Comparison of ENCODE assay signal across 11 cellular contexts in genomic region chr5:8843766-8844165, GRCh38.
DNase-seq lines count a peak whose midpoint lies in the region; ATAC-seq and TF ChIP-seq lines count a peak whose summit lies in the region.
"Had no signal": no experiment of that assay in that cellular context is flagged by ENCODE, and none has a peak within 500 bp of the region (broad histone marks: within the 10 kb centered on the region; RNA-seq: fewer than 3 reads in every experiment).

No MANE protein-coding gene starts in this region.

- H3K36me3 ChIP-seq in breast epithelium (no peaks in the 10 kb centered on the region), vagina (no peaks in the 10 kb centered on the region)

- H3K9me3 ChIP-seq in breast epithelium (peaks cover 4 to 8% of the 10 kb centered on the region in 2 donors), vagina (no peaks in the 10 kb centered on the region)

- POLR2A ChIA-PET in MCF 10A (lab: Yijun Ruan, JAX) = no interaction called here

- H3K27ac Mint-ChIP-seq in MCF 10A (ENCODE audit: low read depth, unreplicated experiment) (no peak overlapping the region), chondrocyte (ENCODE audit: unreplicated experiment) (peak overlapping the region; percentile 28)
- H3K27ac Mint-ChIP-seq: B cell had no signal

- H3K27me3 ChIP-seq in breast epithelium (no peaks in the 10 kb centered on the region), vagina (no peaks in the 10 kb centered on the region)

- TF ChIP-seq POLR2A in breast epithelium (IDR thresholded peaks at IDR 0.05) (no peak), lower leg skin (IDR thresholded peaks at IDR 0.05) (no peak), vagina (IDR thresholded peaks at IDR 0.05) (no peak)

- no TSS peak for BruUV-seq in MCF 10A (replicated peaks; lab: Mats Ljungman, UMichigan)

- H3K9me3 Mint-ChIP-seq in MCF 10A (ENCODE audit: unreplicated experiment) (no peaks in the 10 kb centered on the region), chondrocyte (ENCODE audit: low read depth) (peaks cover 2% of the 10 kb centered on the region)

- no peaks in the 10 kb centered on the region for H3K4me1 ChIP-seq in breast epithelium
- H3K4me1 ChIP-seq in vagina = no peaks in the 10 kb centered on the region

- no peaks in the 10 kb centered on the region for H3K27me3 Mint-ChIP-seq in MCF 10A (ENCODE audit: insufficient read depth, unreplicated experiment)
- H3K27me3 Mint-ChIP-seq in chondrocyte (ENCODE audit: low read depth) = no peaks in the 10 kb centered on the region
- H3K27me3 Mint-ChIP-seq: B cell had no signal

- CTCF ChIA-PET in MCF 10A (lab: Yijun Ruan, JAX) = interaction anchor here (0.7 to 3.2 kb wide), 8 partner anchors 9 to 361 kb away, joined by 3 to 20 read pairs (median 5); no protein-coding TSS in a partner anchor

- WGBS in lower leg skin, 2 donors = 40 to 47% methylated on average over 7 of the region's 7 CpGs

- no peak for ATAC-seq in GM21737 (IDR thresholded peaks at IDR 0.05; ENCODE audit: unreplicated experiment)
- ATAC-seq: K562 had no signal

- intact Hi-C loops in MCF 10A (cut with micrococcal nuclease) (loop anchor here (1.0 kb wide), 1 partner anchor 87 kb away; no protein-coding TSS in a partner anchor), breast epithelium (cut with DNase I; ENCODE audit: low total_unique reads) (no loop called here), lower leg skin (cut with DNase I; ENCODE audit: low total_unique reads) (no loop called here), vagina (cut with DNase I) (no loop called here)

- H3K36me3 Mint-ChIP-seq in MCF 10A (ENCODE audit: insufficient read depth, unreplicated experiment) = no peaks in the 10 kb centered on the region
- no peaks in the 10 kb centered on the region for H3K36me3 Mint-ChIP-seq in chondrocyte (ENCODE audit: low read depth)

- peak; percentile 31 for DNase-seq in MCF 10A (ENCODE audit: unreplicated experiment)
- DNase-seq in breast epithelium (ENCODE audit: low spot score in 2 of 2) = no peak
- DNase-seq in chondrocyte (ENCODE audit: low spot score) = no peak
- peak; percentile 28 to 89 for DNase-seq in lower leg skin (ENCODE audit: low spot score in 2 of 2)
- no peak for DNase-seq in vagina (ENCODE audit: extremely low spot score in 2 of 2)
- DNase-seq in COR-L47 (lab: John Stamatoyannopoulos, UW) = no peak
- no peak for DNase-seq in RKO (ENCODE audit: low spot score)

- no peak for TF ChIP-seq CTCF in MCF 10A (IDR thresholded peaks at IDR 0.05; ENCODE audit: unreplicated experiment)
- no peak for TF ChIP-seq CTCF in breast epithelium (IDR thresholded peaks at IDR 0.05)
- TF ChIP-seq CTCF in chondrocyte (IDR thresholded peaks at IDR 0.05) = no peak
- TF ChIP-seq CTCF in lower leg skin (IDR thresholded peaks at IDR 0.05) = no peak
- TF ChIP-seq CTCF in vagina (IDR thresholded peaks at IDR 0.05) = no peak

- no peak overlapping the region for H3K4me3 ChIP-seq in breast epithelium
- H3K4me3 ChIP-seq in lower leg skin (ENCODE audit: low read depth, poor library complexity, severe bottlenecking) = no peak overlapping the region
- H3K4me3 ChIP-seq in vagina = no peak overlapping the region
- H3K4me3 ChIP-seq: K562 had no signal

- H3K4me3 Mint-ChIP-seq in MCF 10A (ENCODE audit: unreplicated experiment) (no peak overlapping the region), chondrocyte (ENCODE audit: unreplicated experiment) (no peak overlapping the region)
- H3K4me3 Mint-ChIP-seq: B cell had no signal

- H3K4me1 Mint-ChIP-seq in MCF 10A (ENCODE audit: insufficient read depth, unreplicated experiment) (peaks cover 13% of the 10 kb centered on the region), chondrocyte (ENCODE audit: low read depth) (peaks cover 49% of the 10 kb centered on the region)
- H3K4me1 Mint-ChIP-seq: B cell had no signal

- H3K27ac ChIP-seq in breast epithelium = peak overlapping the region in 1 of 2 donors; percentile 67
- peak overlapping the region; percentile 72 for H3K27ac ChIP-seq in vagina
- H3K27ac ChIP-seq: RWPE1 had no signal

Comparison
In these comparisons a context has a peak if more than half of its experiments do, and no peak if none do; other contexts are left out.
1. DNase-seq: peak in MCF 10A (single experiment) and lower leg skin (2 of 2); none in breast epithelium (0 of 2), chondrocyte (single experiment), vagina (0 of 2), COR-L47 (single experiment) and RKO (single experiment).